9 cellular contexts compared by ENCODE assay signal in the genomic region with DNA sequence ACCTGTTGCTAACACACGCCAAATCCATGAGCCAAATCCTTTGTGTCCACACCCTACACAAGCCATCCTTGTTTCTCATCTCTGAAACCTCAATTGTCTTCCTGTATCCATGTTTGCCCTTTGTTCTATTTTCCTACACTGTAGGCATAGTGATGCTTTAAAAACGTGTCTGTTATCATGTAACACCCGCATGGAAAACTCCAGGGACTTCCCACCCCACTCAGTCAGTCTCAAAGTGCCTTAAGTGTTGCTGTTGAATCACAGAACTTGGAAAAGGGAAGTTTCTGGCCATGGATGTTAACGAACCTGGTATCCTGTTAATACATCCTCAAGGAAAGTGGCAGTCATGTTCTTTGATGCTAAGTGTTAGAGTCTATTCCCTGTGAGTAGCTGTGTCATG. TPM values are rescaled to one million over a fixed set of nuclear protein-coding genes. Genes with fewer than 3 reads are reported as not detected.
"Had no signal": no experiment of that assay in that cellular context is flagged by ENCODE, and none has a peak within 500 bp of the region (broad histone marks: within the 10 kb centered on the region; RNA-seq: fewer than 3 reads in every experiment).

No MANE protein-coding gene starts in this region.

- H3K4me3 ChIP-seq: GM12878 had no signal

- FAIRE-seq: G401.6, GM12878, GM12891, GM12892, GM18507, GM19239 had no signal

- DNase-seq: GDM1, GF-D8 had no signal

RNA-seq across cellular contexts. Expression of a gene that starts 9.7 kb away (rescaled TPM):
- total RNA-seq: G401, GM12878 had no signal
- polyA plus RNA-seq: GM12878 had no signal

RNA-seq across cellular contexts. Expression of a gene that starts 19.9 kb away (rescaled TPM):
- total RNA-seq: G401 had no signal

RNA-seq across cellular contexts. Expression of a gene that starts 27.7 kb away (rescaled TPM):
- total RNA-seq: G401, GM12878 had no signal
- polyA plus RNA-seq: GM12878 had no signal

RNA-seq across cellular contexts. Expression of a gene that starts 30.2 kb away (rescaled TPM):
- total RNA-seq: G401 had no signal

RNA-seq across cellular contexts. Expression of a gene that starts 50.6 kb away (rescaled TPM):
- total RNA-seq: G401 had no signal
